Comparison of ENCODE assay signal across 2 cellular contexts in genomic region chr2:58903427-58903826, GRCh38.
"Had no signal": no experiment of that assay in that cellular context is flagged by ENCODE, and none has a peak within 500 bp of the region (broad histone marks: within the 10 kb centered on the region; RNA-seq: fewer than 3 reads in every experiment).

No MANE protein-coding gene starts in this region.

- ATAC-seq: GM12878 had no signal

- DNase-seq: GF-D8 had no signal

- H3K4me3 ChIP-seq: GM12878 had no signal
